ENCODE assay signal across 35 cellular contexts in the genomic region with DNA sequence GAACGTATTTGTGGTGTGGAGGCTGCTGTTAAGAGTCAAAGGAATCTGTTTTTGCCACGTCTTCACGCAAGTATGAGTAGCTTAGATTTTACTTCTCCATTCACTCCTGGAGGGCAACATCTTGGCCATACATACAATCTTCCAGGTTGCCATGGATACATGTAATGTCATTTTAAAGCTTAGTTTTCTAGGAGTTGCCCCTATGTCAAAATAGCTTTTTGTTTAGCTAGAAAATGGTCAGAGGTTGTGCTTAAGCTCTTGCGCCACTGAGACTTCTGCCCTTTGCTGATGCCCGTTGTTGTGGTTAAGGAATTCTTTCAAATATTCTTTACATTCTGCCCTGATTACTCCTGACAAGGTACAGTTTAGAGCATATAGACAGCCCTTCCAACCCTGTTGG.
"Had no signal": no experiment of that assay in that cellular context is flagged by ENCODE, and none has a peak within 500 bp of the region (broad histone marks: within the 10 kb centered on the region; RNA-seq: fewer than 3 reads in every experiment).

No MANE protein-coding gene starts in this region.

- H3K4me2 ChIP-seq: KMS-11 had no signal

- H3K4me3 ChIP-seq: MG63 had no signal

- H3K9me3 ChIP-seq: MG63 had no signal

- DNase-seq: Karpas-422, Kasumi-1, MG63, MM.1S, MV-4-11, NCI-H1048, NCI-H1092, NCI-H1092 treated with DMSO at 0.1 percent for 48 hours, NCI-H1105, NCI-H1105 treated with DMSO at 0.1 percent for 48 hours, NCI-H1417, NCI-H1417 treated with DMSO at 0.1 percent for 48 hours, NCI-H1436, NCI-H1436 treated with DMSO at 0.1 percent for 48 hours, NCI-H146, NCI-H1694, NCI-H1694 treated with DMSO at 0.1 percent for 48 hours, NCI-H187, NCI-H187 treated with DMSO at 0.1 percent for 48 hours, NCI-H1930, NCI-H2029, NCI-H2029 treated with DMSO at 0.1 percent for 48 hours, NCI-H2081, NCI-H2081 treated with DMSO at 0.1 percent for 48 hours, NCI-H2107, NCI-H2171, NCI-H2171 treated with DMSO at 0.1 percent for 48 hours, NCI-H2227 treated with DMSO at 0.1 percent for 48 hours, NCI-H226, NCI-H345, NCI-H446, NCI-H446 treated with DMSO at 0.1 percent for 48 hours, NCI-H510A, NCI-H510A treated with DMSO at 0.1 percent for 48 hours had no signal

- H3K9ac ChIP-seq: KMS-11 had no signal

- H3K27me3 ChIP-seq: MG63 had no signal

- H3K36me3 ChIP-seq: MG63 had no signal

- H3K27ac ChIP-seq: KMS-11 had no signal
